Comparison of ENCODE assay signal across 25 cellular contexts in the genomic region with DNA sequence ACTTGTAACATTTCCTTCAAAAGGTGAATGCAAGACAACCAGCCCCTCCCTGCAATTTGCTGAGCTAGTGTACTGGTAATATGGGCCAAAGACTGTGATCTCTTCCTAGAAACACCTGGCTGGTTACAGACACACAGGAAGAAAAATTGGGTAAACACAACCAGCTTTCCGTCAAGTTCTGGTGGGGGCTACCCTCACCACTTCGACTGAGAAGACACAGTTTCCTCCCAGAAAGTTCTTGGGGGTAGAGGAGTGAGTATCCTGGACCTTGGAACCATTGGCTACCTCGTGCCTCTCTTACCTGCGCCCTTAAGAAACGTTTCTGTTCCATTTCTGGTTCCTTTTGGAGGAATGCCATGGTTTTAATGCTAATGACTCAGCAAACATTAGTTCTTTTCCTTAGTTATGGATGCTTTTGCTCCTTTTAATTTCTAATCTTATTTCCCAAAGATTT.
DNase-seq lines count a peak whose midpoint lies in the region; ATAC-seq, FAIRE-seq and TF ChIP-seq lines count a peak whose summit lies in the region.
"Had no signal": no experiment of that assay in that cellular context is flagged by ENCODE, and none has a peak within 500 bp of the region (broad histone marks: within the 10 kb centered on the region; RNA-seq: fewer than 3 reads in every experiment).

No MANE protein-coding gene starts in this region.

- H3K9me1 ChIP-seq in keratinocyte (ENCODE audit: control insufficient read depth, extremely low read depth, insufficient read depth, low read length), result no peaks in the 10 kb centered on the region

- H3K36me3 Mint-ChIP-seq in T-helper 1 cell treated with Interleukin-12 subunit alpha and Interleukin-12 subunit beta and Interleukin-4 antibody, amounts not matched to agents 30 μg/mL and 1 μg/mL, for 36 hours (ENCODE audit: low read depth), result peaks cover 5% of the 10 kb centered on the region
- H3K36me3 Mint-ChIP-seq: brain; stimulated activated naive B cell treated with anti-CD40 and anti-IgM and Interleukin-4, amounts not matched to agents 10 μg/mL and 1 μg/mL and 100 μg/mL, for 72 hours; WTC11 had no signal

- H3K4me1 Mint-ChIP-seq in T-helper 1 cell treated with Interleukin-12 subunit alpha and Interleukin-12 subunit beta and Interleukin-4 antibody, amounts not matched to agents 30 μg/mL and 1 μg/mL, for 36 hours (ENCODE audit: low read depth), result peaks cover 65% of the 10 kb centered on the region
- H3K4me1 Mint-ChIP-seq: endodermal cell; stimulated activated naive B cell treated with anti-CD40 and anti-IgM and Interleukin-4, amounts not matched to agents 10 μg/mL and 1 μg/mL and 100 μg/mL, for 72 hours had no signal

- DNase-seq in NCI-H748 (lab: John Stamatoyannopoulos, UW; ENCODE audit: unreplicated experiment) (peak; percentile 18), NCI-H748 treated with DMSO at 0.1 percent for 48 hours (lab: John Stamatoyannopoulos, UW) (no peak), keratinocyte (ENCODE audit: low read depth, low spot score) (no peak), NCI-H1694 (lab: John Stamatoyannopoulos, UW) (no peak)
- DNase-seq: 8988T; activated CD8-positive, alpha-beta memory T cell treated with anti-CD3 and anti-CD28 coated beads for 24 hours; activated T-cell treated with anti-CD3 and anti-CD28 coated beads, Interleukin-2, amount 50 U/mL, for 4 hours; Caco-2; endodermal cell; GM23248; kidney; NCI-H1417; NCI-H510A; RPMI8226; SK-N-SH; stimulated activated naive B cell treated with anti-CD40 and anti-IgM and Interleukin-4, amounts not matched to agents 10 μg/mL and 1 μg/mL and 100 μg/mL, for 72 hours had no signal

- H3K4me3 ChIP-seq in ACC112 (ENCODE audit: low read depth, low read length) (no peak overlapping the region), keratinocyte (ENCODE audit: control insufficient read depth in 2 of 3, extremely low read depth in 1 of 3, insufficient read depth in 2 of 3, low read depth in 1 of 3, low read length in 3 of 3) (no peak overlapping the region)
- H3K4me3 ChIP-seq: GM23248, smooth muscle cell, tibial nerve had no signal

- H3K27me3 Mint-ChIP-seq in T-helper 1 cell treated with Interleukin-12 subunit alpha and Interleukin-12 subunit beta and Interleukin-4 antibody, amounts not matched to agents 30 μg/mL and 1 μg/mL, for 36 hours (ENCODE audit: low read depth), result no peaks in the 10 kb centered on the region

- H3K9me3 ChIP-seq in keratinocyte (ENCODE audit: control insufficient read depth, low read depth, low read length), result no peaks in the 10 kb centered on the region
- H3K9me3 ChIP-seq: Caco-2, SK-N-SH, tibial nerve had no signal

- H3K4me3 Mint-ChIP-seq in T-helper 1 cell treated with Interleukin-12 subunit alpha and Interleukin-12 subunit beta and Interleukin-4 antibody, amounts not matched to agents 30 μg/mL and 1 μg/mL, for 36 hours, result peak overlapping the region; percentile 20
- H3K4me3 Mint-ChIP-seq: activated T-cell treated with anti-CD3 and anti-CD28 coated beads, Interleukin-2, amount 50 U/mL, for 4 hours; brain; endodermal cell; stimulated activated naive B cell treated with anti-CD40 and anti-IgM and Interleukin-4, amounts not matched to agents 10 μg/mL and 1 μg/mL and 100 μg/mL, for 72 hours; WTC11 had no signal

- H2AFZ ChIP-seq in ACC112 (ENCODE audit: low read length, unreplicated experiment) (peak overlapping the region; percentile 32), keratinocyte (ENCODE audit: control insufficient read depth, low read length) (peak overlapping the region; percentile 59)
- H2AFZ ChIP-seq: GM23248 had no signal

- no peaks in the 10 kb centered on the region for H3K36me3 ChIP-seq in ACC112 (ENCODE audit: insufficient read depth, low read length)
- H3K36me3 ChIP-seq in keratinocyte (ENCODE audit: control insufficient read depth in 2 of 2, extremely low read depth in 1 of 2, insufficient read depth in 2 of 2, low read length in 2 of 2), result no peaks in the 10 kb centered on the region
- H3K36me3 ChIP-seq: tibial nerve had no signal

- H3K27ac Mint-ChIP-seq in T-helper 1 cell treated with Interleukin-12 subunit alpha and Interleukin-12 subunit beta and Interleukin-4 antibody, amounts not matched to agents 30 μg/mL and 1 μg/mL, for 36 hours, result peak overlapping the region; percentile 63
- H3K27ac Mint-ChIP-seq: brain; endodermal cell; stimulated activated naive B cell treated with anti-CD40 and anti-IgM and Interleukin-4, amounts not matched to agents 10 μg/mL and 1 μg/mL and 100 μg/mL, for 72 hours; WTC11 had no signal

- no peaks in the 10 kb centered on the region for H4K20me1 ChIP-seq in keratinocyte (ENCODE audit: control insufficient read depth, extremely low read depth, insufficient read depth, low read length)

- FAIRE-seq in keratinocyte (lab: Jason Lieb, UNC), result no peak
- FAIRE-seq: colon, kidney had no signal

- no peak overlapping the region for H3K27ac ChIP-seq in ACC112 (ENCODE audit: low read depth, low read length)
- H3K27ac ChIP-seq in keratinocyte (ENCODE audit: control insufficient read depth, insufficient read depth, low read length), result peak overlapping the region; percentile 8
- H3K27ac ChIP-seq: GM23248, tibial nerve had no signal

- TF ChIP-seq CTCF in keratinocyte (optimal IDR thresholded peaks at IDR 0.05 in 1 of 3, IDR thresholded peaks at IDR 0.05 in 1 of 3, conservative IDR thresholded peaks at IDR 0.05 in 1 of 3; ENCODE audit: extremely low read depth in 1 of 3, insufficient read depth in 2 of 3, low read length in 3 of 3), result no peak

- no peak overlapping the region for H3K9ac ChIP-seq in keratinocyte (ENCODE audit: control insufficient read depth, extremely low read depth, insufficient read depth, low read length)
- H3K9ac ChIP-seq: GM23248, SK-N-SH had no signal

- H3K27me3 ChIP-seq in ACC112 (ENCODE audit: insufficient read depth, low read length) (no peaks in the 10 kb centered on the region), keratinocyte (ENCODE audit: control insufficient read depth, extremely low read depth, insufficient read depth, low read length) (no peaks in the 10 kb centered on the region)
- H3K27me3 ChIP-seq: tibial nerve had no signal

- H3K9me3 Mint-ChIP-seq in T-helper 1 cell treated with Interleukin-12 subunit alpha and Interleukin-12 subunit beta and Interleukin-4 antibody, amounts not matched to agents 30 μg/mL and 1 μg/mL, for 36 hours, result no peaks in the 10 kb centered on the region
- H3K9me3 Mint-ChIP-seq: activated T-cell treated with anti-CD3 and anti-CD28 coated beads, Interleukin-2, amount 50 U/mL, for 4 hours; endodermal cell; stimulated activated naive B cell treated with anti-CD40 and anti-IgM and Interleukin-4, amounts not matched to agents 10 μg/mL and 1 μg/mL and 100 μg/mL, for 72 hours; WTC11 had no signal

- H3K4me1 ChIP-seq in ACC112 (ENCODE audit: control insufficient read depth, insufficient read depth, low read length, unreplicated experiment) (no peaks in the 10 kb centered on the region), keratinocyte (ENCODE audit: control insufficient read depth, extremely low read depth, insufficient read depth, low read length) (peaks cover 28% of the 10 kb centered on the region)

- ATAC-seq in HG03571 (IDR thresholded peaks at IDR 0.05; ENCODE audit: unreplicated experiment) (no peak), GM18868 (IDR thresholded peaks at IDR 0.05; ENCODE audit: unreplicated experiment) (no peak)
- ATAC-seq: activated T-cell treated with anti-CD3 and anti-CD28 coated beads, Interleukin-2, amount 50 U/mL, for 4 hours; stimulated activated naive B cell treated with anti-CD40 and anti-IgM and Interleukin-4, amounts not matched to agents 10 μg/mL and 1 μg/mL and 100 μg/mL, for 72 hours; WTC11 had no signal

- H3K79me2 ChIP-seq in ACC112 (ENCODE audit: control insufficient read depth, insufficient read depth, low read length, unreplicated experiment) (no peaks in the 10 kb centered on the region), keratinocyte (ENCODE audit: control insufficient read depth, insufficient read depth, low read length) (no peaks in the 10 kb centered on the region)

- H3K4me2 ChIP-seq in keratinocyte (ENCODE audit: control insufficient read depth, extremely low read depth, insufficient read depth, low read depth, low read length), result no peak overlapping the region
- H3K4me2 ChIP-seq: SK-N-SH, smooth muscle cell had no signal

- dilution Hi-C loops in keratinocyte (cut with MboI; ENCODE audit: extremely low pct_ligation_motif_present, low sequenced_read_pairs), result no loop called here
